Comparison of ENCODE assay signal across 9 cellular contexts in genomic region chr14:51395361-51395849, GRCh38.
DNase-seq lines count a peak whose midpoint lies in the region; TF ChIP-seq lines count a peak whose summit lies in the region.
"Had no signal": no experiment of that assay in that cellular context is flagged by ENCODE, and none has a peak within 500 bp of the region (broad histone marks: within the 10 kb centered on the region; RNA-seq: fewer than 3 reads in every experiment).

No MANE protein-coding gene starts in this region.

- H3K9me3 Mint-ChIP-seq in MCF 10A (ENCODE audit: unreplicated experiment), result peaks cover 2% of the 10 kb centered on the region
- H3K9me3 Mint-ChIP-seq in activated CD4-positive, alpha-beta memory T cell treated with anti-CD3 and anti-CD28 coated beads for 36 hours, result no peaks in the 10 kb centered on the region
- H3K9me3 Mint-ChIP-seq: stimulated activated naive CD8-positive, alpha-beta T cell treated with anti-CD3 and anti-CD28 coated beads, Interleukin-15, Interleukin-2, amounts not matched to agents 100 ng/mL and 50 ng/mL, for 24 hours had no signal

- DNase-seq in HS-5 (ENCODE audit: low read depth) (peak; percentile 86), MCF 10A (ENCODE audit: unreplicated experiment) (peak; percentile 95), suprapubic skin (ENCODE audit: low spot score in 2 of 2) (peak; percentile 81 to 84), OCI-M2 (lab: John Stamatoyannopoulos, UW; ENCODE audit: unreplicated experiment) (no peak), cerebellar nuclear complex (lab: John Stamatoyannopoulos, UW) (no peak), cortex of kidney (lab: John Stamatoyannopoulos, UW) (no peak)
- no peak for DNase-seq in activated CD4-positive, alpha-beta memory T cell treated with anti-CD3 and anti-CD28 coated beads for 36 hours

- peaks cover 44% of the 10 kb centered on the region for H3K4me1 Mint-ChIP-seq in MCF 10A (ENCODE audit: insufficient read depth, unreplicated experiment)
- no peaks in the 10 kb centered on the region for H3K4me1 Mint-ChIP-seq in activated CD4-positive, alpha-beta memory T cell treated with anti-CD3 and anti-CD28 coated beads for 36 hours (ENCODE audit: low read depth)

- no peaks in the 10 kb centered on the region for H3K36me3 ChIP-seq in suprapubic skin

- H3K27ac ChIP-seq in layer of hippocampus (ENCODE audit: low read depth, low read length) (peak overlapping the region; percentile 76), suprapubic skin (peak overlapping the region; percentile 88)

- H3K27me3 Mint-ChIP-seq in MCF 10A (ENCODE audit: insufficient read depth, unreplicated experiment), result no peaks in the 10 kb centered on the region
- H3K27me3 Mint-ChIP-seq in activated CD4-positive, alpha-beta memory T cell treated with anti-CD3 and anti-CD28 coated beads for 36 hours, result peaks cover 8% of the 10 kb centered on the region

- no TSS peak for BruUV-seq in MCF 10A (replicated peaks; lab: Mats Ljungman, UMichigan)

- POLR2A ChIA-PET in MCF 10A (lab: Yijun Ruan, JAX), result interaction anchor here (0.6 to 6.0 kb wide), 28 partner anchors 8 to 758 kb away, joined by 3 to 98 read pairs (median 4); partner anchors contain the start of genes FRMD6 and TMX1
- POLR2A ChIA-PET in activated CD4-positive, alpha-beta memory T cell treated with anti-CD3 and anti-CD28 coated beads for 36 hours (lab: Charles Lee), result no interaction called here

- H3K27ac Mint-ChIP-seq in MCF 10A (ENCODE audit: low read depth, unreplicated experiment), result peak overlapping the region; percentile 97
- no peak overlapping the region for H3K27ac Mint-ChIP-seq in activated CD4-positive, alpha-beta memory T cell treated with anti-CD3 and anti-CD28 coated beads for 36 hours
- H3K27ac Mint-ChIP-seq: stimulated activated naive CD8-positive, alpha-beta T cell treated with anti-CD3 and anti-CD28 coated beads, Interleukin-15, Interleukin-2, amounts not matched to agents 100 ng/mL and 50 ng/mL, for 24 hours had no signal

- TF ChIP-seq POLR2A in suprapubic skin (IDR thresholded peaks at IDR 0.05), result no peak

- CTCF ChIA-PET in MCF 10A (lab: Yijun Ruan, JAX), result interaction anchor here (0.7 to 1.0 kb wide), 5 partner anchors 12 to 1222 kb away, joined by 3 read pairs; no protein-coding TSS in a partner anchor
- CTCF ChIA-PET in activated CD4-positive, alpha-beta memory T cell treated with anti-CD3 and anti-CD28 coated beads for 36 hours (lab: Charles Lee), result no interaction called here

- intact Hi-C loops in MCF 10A (cut with micrococcal nuclease), result loop anchor here (1.0 to 5.0 kb wide), 5 partner anchors 24 to 152 kb away; no protein-coding TSS in a partner anchor
- intact Hi-C loops in activated CD4-positive, alpha-beta memory T cell treated with anti-CD3 and anti-CD28 coated beads for 36 hours (cut with micrococcal nuclease), result no loop called here

- H3K9me3 ChIP-seq in suprapubic skin, result no peaks in the 10 kb centered on the region

- H3K4me3 Mint-ChIP-seq in MCF 10A (ENCODE audit: unreplicated experiment), result peak overlapping the region; percentile 48
- H3K4me3 Mint-ChIP-seq in activated CD4-positive, alpha-beta memory T cell treated with anti-CD3 and anti-CD28 coated beads for 36 hours, result no peak overlapping the region
- H3K4me3 Mint-ChIP-seq: stimulated activated naive CD8-positive, alpha-beta T cell treated with anti-CD3 and anti-CD28 coated beads, Interleukin-15, Interleukin-2, amounts not matched to agents 100 ng/mL and 50 ng/mL, for 24 hours had no signal

- H3K27me3 ChIP-seq in layer of hippocampus (ENCODE audit: control insufficient read depth, insufficient read depth, low read length) (no peaks in the 10 kb centered on the region), suprapubic skin (no peaks in the 10 kb centered on the region)

- H3K4me3 ChIP-seq in suprapubic skin, result no peak overlapping the region

- WGBS in suprapubic skin, result 22% methylated on average over 9 of the region's 9 CpGs

- no peak for TF ChIP-seq CTCF in MCF 10A (IDR thresholded peaks at IDR 0.05; ENCODE audit: unreplicated experiment)
- no peak for TF ChIP-seq CTCF in suprapubic skin (IDR thresholded peaks at IDR 0.05)

- TF ChIP-seq EP300 in suprapubic skin (IDR thresholded peaks at IDR 0.05), result no peak

- peaks cover 8% of the 10 kb centered on the region for H3K36me3 Mint-ChIP-seq in MCF 10A (ENCODE audit: insufficient read depth, unreplicated experiment)
- H3K36me3 Mint-ChIP-seq in activated CD4-positive, alpha-beta memory T cell treated with anti-CD3 and anti-CD28 coated beads for 36 hours, result no peaks in the 10 kb centered on the region

- peaks cover 48% of the 10 kb centered on the region for H3K4me1 ChIP-seq in suprapubic skin

Comparison
In these comparisons a context has a peak if more than half of its experiments do, and no peak if none do; other contexts are left out.
1. DNase-seq: peak in HS-5 (single experiment), MCF 10A (single experiment) and suprapubic skin (2 of 2); none in activated CD4-positive, alpha-beta memory T cell treated with anti-CD3 and anti-CD28 coated beads for 36 hours (single experiment), OCI-M2 (single experiment), cerebellar nuclear complex (0 of 2) and cortex of kidney (single experiment).